2 cellular contexts compared by ENCODE assay signal in the genomic region with DNA sequence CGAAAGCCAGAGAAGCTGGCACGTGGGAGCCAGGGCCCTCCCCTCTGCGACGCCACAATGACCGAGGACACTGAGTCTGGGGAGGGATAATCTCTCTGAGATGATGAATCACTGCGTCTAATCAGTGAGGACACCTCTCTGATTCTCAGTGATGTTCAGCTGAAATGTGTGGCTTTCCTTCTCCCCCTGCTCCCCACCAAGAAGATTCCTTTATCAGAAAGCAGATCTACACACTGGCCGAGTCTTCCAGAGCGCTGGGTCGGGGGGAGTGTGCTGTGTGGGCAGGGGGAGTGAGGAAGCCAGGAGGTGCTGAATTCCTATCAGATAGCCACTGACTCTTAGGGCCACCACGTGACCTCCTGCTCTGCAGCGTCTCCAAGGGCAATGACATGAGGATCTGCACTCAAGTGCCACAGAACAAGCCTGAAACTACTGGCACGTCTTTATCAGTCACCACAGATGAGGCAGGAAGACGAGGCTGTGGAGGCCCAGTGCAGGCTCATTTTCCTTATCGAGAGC.
TF ChIP-seq lines count a peak whose summit lies in the region.

No MANE protein-coding gene starts in this region.

TF ChIP-seq in GM23338, 12 proteins besides CTCF, POLR2A, EP300 and RAD21 (continues in another document):
- TF ChIP-seq POLR2AphosphoS5 (IDR thresholded peaks at IDR 0.05; ENCODE audit: low read depth) = no peak
- TF ChIP-seq, protein P1, sequence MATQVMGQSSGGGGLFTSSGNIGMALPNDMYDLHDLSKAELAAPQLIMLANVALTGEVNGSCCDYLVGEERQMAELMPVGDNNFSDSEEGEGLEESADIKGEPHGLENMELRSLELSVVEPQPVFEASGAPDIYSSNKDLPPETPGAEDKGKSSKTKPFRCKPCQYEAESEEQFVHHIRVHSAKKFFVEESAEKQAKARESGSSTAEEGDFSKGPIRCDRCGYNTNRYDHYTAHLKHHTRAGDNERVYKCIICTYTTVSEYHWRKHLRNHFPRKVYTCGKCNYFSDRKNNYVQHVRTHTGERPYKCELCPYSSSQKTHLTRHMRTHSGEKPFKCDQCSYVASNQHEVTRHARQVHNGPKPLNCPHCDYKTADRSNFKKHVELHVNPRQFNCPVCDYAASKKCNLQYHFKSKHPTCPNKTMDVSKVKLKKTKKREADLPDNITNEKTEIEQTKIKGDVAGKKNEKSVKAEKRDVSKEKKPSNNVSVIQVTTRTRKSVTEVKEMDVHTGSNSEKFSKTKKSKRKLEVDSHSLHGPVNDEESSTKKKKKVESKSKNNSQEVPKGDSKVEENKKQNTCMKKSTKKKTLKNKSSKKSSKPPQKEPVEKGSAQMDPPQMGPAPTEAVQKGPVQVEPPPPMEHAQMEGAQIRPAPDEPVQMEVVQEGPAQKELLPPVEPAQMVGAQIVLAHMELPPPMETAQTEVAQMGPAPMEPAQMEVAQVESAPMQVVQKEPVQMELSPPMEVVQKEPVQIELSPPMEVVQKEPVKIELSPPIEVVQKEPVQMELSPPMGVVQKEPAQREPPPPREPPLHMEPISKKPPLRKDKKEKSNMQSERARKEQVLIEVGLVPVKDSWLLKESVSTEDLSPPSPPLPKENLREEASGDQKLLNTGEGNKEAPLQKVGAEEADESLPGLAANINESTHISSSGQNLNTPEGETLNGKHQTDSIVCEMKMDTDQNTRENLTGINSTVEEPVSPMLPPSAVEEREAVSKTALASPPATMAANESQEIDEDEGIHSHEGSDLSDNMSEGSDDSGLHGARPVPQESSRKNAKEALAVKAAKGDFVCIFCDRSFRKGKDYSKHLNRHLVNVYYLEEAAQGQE (IDR thresholded peaks at IDR 0.05; ENCODE audit: unreplicated experiment) = no peak
- TF ChIP-seq ZNF331 (CRISPR knock-in tag; IDR thresholded peaks at IDR 0.05; ENCODE audit: low read depth) = no peak
- TF ChIP-seq, protein P2, sequence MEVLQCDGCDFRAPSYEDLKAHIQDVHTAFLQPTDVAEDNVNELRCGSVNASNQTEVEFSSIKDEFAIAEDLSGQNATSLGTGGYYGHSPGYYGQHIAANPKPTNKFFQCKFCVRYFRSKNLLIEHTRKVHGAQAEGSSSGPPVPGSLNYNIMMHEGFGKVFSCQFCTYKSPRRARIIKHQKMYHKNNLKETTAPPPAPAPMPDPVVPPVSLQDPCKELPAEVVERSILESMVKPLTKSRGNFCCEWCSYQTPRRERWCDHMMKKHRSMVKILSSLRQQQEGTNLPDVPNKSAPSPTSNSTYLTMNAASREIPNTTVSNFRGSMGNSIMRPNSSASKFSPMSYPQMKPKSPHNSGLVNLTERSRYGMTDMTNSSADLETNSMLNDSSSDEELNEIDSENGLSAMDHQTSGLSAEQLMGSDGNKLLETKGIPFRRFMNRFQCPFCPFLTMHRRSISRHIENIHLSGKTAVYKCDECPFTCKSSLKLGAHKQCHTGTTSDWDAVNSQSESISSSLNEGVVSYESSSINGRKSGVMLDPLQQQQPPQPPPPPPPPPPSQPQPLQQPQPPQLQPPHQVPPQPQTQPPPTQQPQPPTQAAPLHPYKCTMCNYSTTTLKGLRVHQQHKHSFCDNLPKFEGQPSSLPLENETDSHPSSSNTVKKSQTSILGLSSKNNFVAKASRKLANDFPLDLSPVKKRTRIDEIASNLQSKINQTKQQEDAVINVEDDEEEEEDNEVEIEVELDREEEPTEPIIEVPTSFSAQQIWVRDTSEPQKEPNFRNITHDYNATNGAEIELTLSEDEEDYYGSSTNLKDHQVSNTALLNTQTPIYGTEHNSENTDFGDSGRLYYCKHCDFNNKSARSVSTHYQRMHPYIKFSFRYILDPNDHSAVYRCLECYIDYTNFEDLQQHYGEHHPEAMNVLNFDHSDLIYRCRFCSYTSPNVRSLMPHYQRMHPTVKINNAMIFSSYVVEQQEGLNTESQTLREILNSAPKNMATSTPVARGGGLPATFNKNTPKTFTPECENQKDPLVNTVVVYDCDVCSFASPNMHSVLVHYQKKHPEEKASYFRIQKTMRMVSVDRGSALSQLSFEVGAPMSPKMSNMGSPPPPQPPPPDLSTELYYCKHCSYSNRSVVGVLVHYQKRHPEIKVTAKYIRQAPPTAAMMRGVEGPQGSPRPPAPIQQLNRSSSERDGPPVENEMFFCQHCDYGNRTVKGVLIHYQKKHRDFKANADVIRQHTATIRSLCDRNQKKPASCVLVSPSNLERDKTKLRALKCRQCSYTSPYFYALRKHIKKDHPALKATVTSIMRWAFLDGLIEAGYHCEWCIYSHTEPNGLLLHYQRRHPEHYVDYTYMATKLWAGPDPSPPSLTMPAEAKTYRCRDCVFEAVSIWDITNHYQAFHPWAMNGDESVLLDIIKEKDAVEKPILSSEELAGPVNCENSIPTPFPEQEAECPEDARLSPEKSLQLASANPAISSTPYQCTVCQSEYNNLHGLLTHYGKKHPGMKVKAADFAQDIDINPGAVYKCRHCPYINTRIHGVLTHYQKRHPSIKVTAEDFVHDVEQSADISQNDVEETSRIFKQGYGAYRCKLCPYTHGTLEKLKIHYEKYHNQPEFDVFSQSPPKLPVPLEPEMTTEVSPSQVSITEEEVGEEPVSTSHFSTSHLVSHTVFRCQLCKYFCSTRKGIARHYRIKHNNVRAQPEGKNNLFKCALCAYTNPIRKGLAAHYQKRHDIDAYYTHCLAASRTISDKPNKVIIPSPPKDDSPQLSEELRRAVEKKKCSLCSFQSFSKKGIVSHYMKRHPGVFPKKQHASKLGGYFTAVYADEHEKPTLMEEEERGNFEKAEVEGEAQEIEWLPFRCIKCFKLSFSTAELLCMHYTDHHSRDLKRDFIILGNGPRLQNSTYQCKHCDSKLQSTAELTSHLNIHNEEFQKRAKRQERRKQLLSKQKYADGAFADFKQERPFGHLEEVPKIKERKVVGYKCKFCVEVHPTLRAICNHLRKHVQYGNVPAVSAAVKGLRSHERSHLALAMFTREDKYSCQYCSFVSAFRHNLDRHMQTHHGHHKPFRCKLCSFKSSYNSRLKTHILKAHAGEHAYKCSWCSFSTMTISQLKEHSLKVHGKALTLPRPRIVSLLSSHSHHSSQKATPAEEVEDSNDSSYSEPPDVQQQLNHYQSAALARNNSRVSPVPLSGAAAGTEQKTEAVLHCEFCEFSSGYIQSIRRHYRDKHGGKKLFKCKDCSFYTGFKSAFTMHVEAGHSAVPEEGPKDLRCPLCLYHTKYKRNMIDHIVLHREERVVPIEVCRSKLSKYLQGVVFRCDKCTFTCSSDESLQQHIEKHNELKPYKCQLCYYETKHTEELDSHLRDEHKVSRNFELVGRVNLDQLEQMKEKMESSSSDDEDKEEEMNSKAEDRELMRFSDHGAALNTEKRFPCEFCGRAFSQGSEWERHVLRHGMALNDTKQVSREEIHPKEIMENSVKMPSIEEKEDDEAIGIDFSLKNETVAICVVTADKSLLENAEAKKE (CRISPR knock-in tag; IDR thresholded peaks at IDR 0.05) = no peak
- TF ChIP-seq NANOG (IDR thresholded peaks at IDR 0.05; ENCODE audit: borderline replicate concordance) = no peak
- TF ChIP-seq CREB1 (CRISPR knock-in tag; IDR thresholded peaks at IDR 0.05; ENCODE audit: low read depth) = no peak
- TF ChIP-seq EZH2phosphoT487 (IDR thresholded peaks at IDR 0.05; ENCODE audit: unreplicated experiment) = no peak
- TF ChIP-seq, protein P3, sequence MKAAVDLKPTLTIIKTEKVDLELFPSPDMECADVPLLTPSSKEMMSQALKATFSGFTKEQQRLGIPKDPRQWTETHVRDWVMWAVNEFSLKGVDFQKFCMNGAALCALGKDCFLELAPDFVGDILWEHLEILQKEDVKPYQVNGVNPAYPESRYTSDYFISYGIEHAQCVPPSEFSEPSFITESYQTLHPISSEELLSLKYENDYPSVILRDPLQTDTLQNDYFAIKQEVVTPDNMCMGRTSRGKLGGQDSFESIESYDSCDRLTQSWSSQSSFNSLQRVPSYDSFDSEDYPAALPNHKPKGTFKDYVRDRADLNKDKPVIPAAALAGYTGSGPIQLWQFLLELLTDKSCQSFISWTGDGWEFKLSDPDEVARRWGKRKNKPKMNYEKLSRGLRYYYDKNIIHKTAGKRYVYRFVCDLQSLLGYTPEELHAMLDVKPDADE (IDR thresholded peaks at IDR 0.05) = no peak
- TF ChIP-seq ZNF114 (CRISPR knock-in tag; IDR thresholded peaks at IDR 0.05) = no peak

TF ChIP-seq in SK-N-SH, 30 proteins besides CTCF, POLR2A, EP300 and RAD21:
- TF ChIP-seq GATA2 (CRISPR knock-in tag; IDR thresholded peaks at IDR 0.05) = peak; percentile 73
- TF ChIP-seq, protein P4, sequence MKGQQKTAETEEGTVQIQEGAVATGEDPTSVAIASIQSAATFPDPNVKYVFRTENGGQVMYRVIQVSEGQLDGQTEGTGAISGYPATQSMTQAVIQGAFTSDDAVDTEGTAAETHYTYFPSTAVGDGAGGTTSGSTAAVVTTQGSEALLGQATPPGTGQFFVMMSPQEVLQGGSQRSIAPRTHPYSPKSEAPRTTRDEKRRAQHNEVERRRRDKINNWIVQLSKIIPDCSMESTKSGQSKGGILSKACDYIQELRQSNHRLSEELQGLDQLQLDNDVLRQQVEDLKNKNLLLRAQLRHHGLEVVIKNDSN (IDR thresholded peaks at IDR 0.05; ENCODE audit: borderline replicate concordance, low read depth) = 0 out of 2 replicates have a peak, but pooled peaks have one; percentile 26
- TF ChIP-seq TEAD4 (IDR thresholded peaks at IDR 0.05; ENCODE audit: borderline replicate concordance, insufficient read depth) = no peak
